30 cellular contexts compared by ENCODE assay signal in genomic region chr6:137028912-137029311, GRCh38. TPM values are rescaled to one million over a fixed set of nuclear protein-coding genes. Genes with fewer than 3 reads are reported as not detected.
"Had no signal": no experiment of that assay in that cellular context is flagged by ENCODE, and none has a peak within 500 bp of the region (broad histone marks: within the 10 kb centered on the region; RNA-seq: fewer than 3 reads in every experiment).

No MANE protein-coding gene starts in this region.

- H3K27me3 ChIP-seq: brain microvascular endothelial cell, MG63, SJCRH30 had no signal

- H3K27ac ChIP-seq: brain microvascular endothelial cell, SJCRH30, SK-N-MC had no signal

- H3K36me3 ChIP-seq: brain microvascular endothelial cell, MG63, SJCRH30 had no signal

- FAIRE-seq: RCC 7860, TTC549 had no signal

- DNase-seq: activated CD4-positive, alpha-beta memory T cell treated with anti-CD3 and anti-CD28 coated beads for 36 hours; activated CD4-positive, alpha-beta T cell treated with anti-CD3 and anti-CD28 coated beads, Interleukin-2, amount 10 ng/mL, durations not matched to agents 24 days and 14 days; activated CD8-positive, alpha-beta memory T cell treated with anti-CD3 and anti-CD28 coated beads, Interleukin-2, amount 50 U/mL, for 4 hours; activated effector memory CD4-positive, alpha-beta T cell treated with anti-CD3 and anti-CD28 coated beads, Interleukin-2, amount 50 U/mL, for 16 hours; activated naive CD4-positive, alpha-beta T cell; activated naive CD4-positive, alpha-beta T cell treated with anti-CD3 and anti-CD28 coated beads, Interleukin-2, amount 50 U/mL, for 16 hours; activated naive CD8-positive, alpha-beta T cell treated with anti-CD3 and anti-CD28 coated beads for 36 hours; activated T-cell treated with anti-CD3 and anti-CD28 coated beads for 4 hours; activated T-cell treated with anti-CD3 and anti-CD28 coated beads, Interleukin-2, amount 50 U/mL, for 48 hours; amniotic stem cell; aorta; brain microvascular endothelial cell; Kasumi-1; KG1; MG63; NCI-H1048; NCI-H1105 treated with DMSO at 0.1 percent for 48 hours; NCI-H1436; NCI-H1694; NCI-H1930; NCI-H2081 treated with DMSO at 0.1 percent for 48 hours; NCI-H226; NCI-H446 treated with DMSO at 0.1 percent for 48 hours; NCI-H524; SHP77; SJCRH30 had no signal

- ATAC-seq: activated T-helper 17 cell treated with anti-CD3 and anti-CD28 coated beads, Interleukin-2, amount 50 U/mL, for 72 hours had no signal

- H3K4me3 ChIP-seq: MG63, SJCRH30, SK-N-MC had no signal

- H3K9me3 ChIP-seq: MG63, SJCRH30 had no signal

RNA-seq across cellular contexts. Expression of gene IL20RA, which starts 15.9 kb away (rescaled TPM):
- total RNA-seq: activated CD4-positive, alpha-beta memory T cell treated with anti-CD3 and anti-CD28 coated beads for 36 hours; activated CD4-positive, alpha-beta T cell treated with anti-CD3 and anti-CD28 coated beads, Interleukin-2, amount 10 ng/mL, durations not matched to agents 24 days and 14 days; activated naive CD8-positive, alpha-beta T cell treated with anti-CD3 and anti-CD28 coated beads for 36 hours had no signal
- polyA plus RNA-seq: aorta had no signal
